26 cellular contexts compared by ENCODE assay signal in the genomic region with DNA sequence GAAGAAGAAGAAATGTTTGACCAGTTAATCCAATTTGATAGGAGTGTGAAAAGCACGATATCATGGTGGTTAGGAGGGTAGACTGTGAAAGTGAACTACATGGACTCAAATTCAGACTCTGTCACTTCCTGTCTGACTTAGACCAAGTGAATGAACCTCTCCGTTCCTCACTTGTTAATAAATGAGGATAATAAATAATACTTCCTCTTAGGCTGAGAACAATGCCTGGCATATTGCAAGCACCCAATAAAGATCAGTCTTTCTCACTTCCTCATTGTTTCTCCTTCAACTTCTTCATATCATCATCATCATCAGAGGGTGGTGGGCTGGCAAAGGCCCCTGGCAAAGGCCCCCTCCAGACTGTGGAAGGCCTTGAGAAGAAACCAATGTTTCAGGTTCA.
A peak's percentile ranks its signal among the peaks of the same experiment; 100 is the strongest.
DNase-seq lines count a peak whose midpoint lies in the region; ATAC-seq, FAIRE-seq and TF ChIP-seq lines count a peak whose summit lies in the region.
"Had no signal": no experiment of that assay in that cellular context is flagged by ENCODE, and none has a peak within 500 bp of the region (broad histone marks: within the 10 kb centered on the region; RNA-seq: fewer than 3 reads in every experiment).

No MANE protein-coding gene starts in this region.

- H3K27ac Mint-ChIP-seq in dendritic cell treated with granulocyte-macrophage colony-stimulating factor and Interleukin-4, amounts not matched to agents 40 ng/mL and 50 ng/mL, for 4 days, result peak overlapping the region; percentile 54
- H3K27ac Mint-ChIP-seq: activated naive CD4-positive, alpha-beta T cell treated with anti-CD3 and anti-CD28 coated beads, Interleukin-2, amount 50 U/mL, for 24 hours had no signal

- peaks cover 16% of the 10 kb centered on the region for H3K36me3 ChIP-seq in neutrophil
- H3K36me3 ChIP-seq: cardiac muscle cell, vagina had no signal

- peak overlapping the region; percentile 50 for H3K27ac ChIP-seq in neutrophil
- H3K27ac ChIP-seq: cardiac muscle cell, KMS-11, suprapubic skin, vagina had no signal

- FAIRE-seq in GM12891 (lab: Jason Lieb, UNC), result no peak
- FAIRE-seq: endometrium had no signal

- H3K9me3 Mint-ChIP-seq in dendritic cell treated with granulocyte-macrophage colony-stimulating factor and Interleukin-4, amounts not matched to agents 40 ng/mL and 50 ng/mL, for 4 days, result no peaks in the 10 kb centered on the region
- H3K9me3 Mint-ChIP-seq: activated naive CD4-positive, alpha-beta T cell treated with anti-CD3 and anti-CD28 coated beads, Interleukin-2, amount 50 U/mL, for 24 hours had no signal

- no peak overlapping the region for H3K4me3 Mint-ChIP-seq in dendritic cell treated with granulocyte-macrophage colony-stimulating factor and Interleukin-4, amounts not matched to agents 40 ng/mL and 50 ng/mL, for 4 days
- H3K4me3 Mint-ChIP-seq: activated naive CD4-positive, alpha-beta T cell treated with anti-CD3 and anti-CD28 coated beads, Interleukin-2, amount 50 U/mL, for 24 hours had no signal

- H3K27me3 Mint-ChIP-seq in dendritic cell treated with granulocyte-macrophage colony-stimulating factor and Interleukin-4, amounts not matched to agents 40 ng/mL and 50 ng/mL, for 4 days, result no peaks in the 10 kb centered on the region
- H3K27me3 Mint-ChIP-seq: activated naive CD4-positive, alpha-beta T cell treated with anti-CD3 and anti-CD28 coated beads, Interleukin-2, amount 50 U/mL, for 24 hours had no signal

- H3K36me3 Mint-ChIP-seq in dendritic cell treated with granulocyte-macrophage colony-stimulating factor and Interleukin-4, amounts not matched to agents 40 ng/mL and 50 ng/mL, for 4 days (ENCODE audit: low read depth), result peaks cover 19% of the 10 kb centered on the region

- peaks cover 37% of the 10 kb centered on the region for H3K4me1 Mint-ChIP-seq in dendritic cell treated with granulocyte-macrophage colony-stimulating factor and Interleukin-4, amounts not matched to agents 40 ng/mL and 50 ng/mL, for 4 days (ENCODE audit: low read depth)

- TF ChIP-seq CTCF in neutrophil (IDR thresholded peaks at IDR 0.05) (no peak), GM20000 (IDR thresholded peaks at IDR 0.05; ENCODE audit: extremely low read depth, missing control alignments) (no peak)

- ATAC-seq in GM21390 (IDR thresholded peaks at IDR 0.05; ENCODE audit: unreplicated experiment) (no peak), GM21619 (IDR thresholded peaks at IDR 0.05; ENCODE audit: unreplicated experiment) (no peak)
- ATAC-seq: SK-N-SH treated with all-trans-retinoic acid at 6 μM for 48 hours had no signal

- no peaks in the 10 kb centered on the region for H3K9me3 ChIP-seq in neutrophil
- H3K9me3 ChIP-seq: suprapubic skin, vagina had no signal

- no peak for TF ChIP-seq POLR2A in GM12891 (IDR thresholded peaks at IDR 0.05; ENCODE audit: low read depth, low read length)

- intact Hi-C loops in dendritic cell treated with granulocyte-macrophage colony-stimulating factor and Interleukin-4, amounts not matched to agents 40 ng/mL and 50 ng/mL, for 4 days (cut with micrococcal nuclease), result loop anchor here (5.0 kb wide), 1 partner anchor 46 kb away; no protein-coding TSS in a partner anchor

- DNase-seq in GM12891 (ENCODE audit: insufficient read length, low spot score), result no peak
- peak; percentile 68 for DNase-seq in MV-4-11 (lab: John Stamatoyannopoulos, UW)
- no peak for DNase-seq in NCI-H2171 treated with DMSO at 0.1 percent for 48 hours (lab: John Stamatoyannopoulos, UW)
- DNase-seq in GM20000 (ENCODE audit: low spot score), result no peak
- DNase-seq: activated CD4-positive, alpha-beta T cell treated with anti-CD3 and anti-CD28 coated beads, Interleukin-2, amount 50 U/mL, for 4 hours; activated CD4-positive, CD25-positive, alpha-beta regulatory T cell; aorta; C1 segment of cervical spinal cord; cortex of kidney; mammary epithelial cell; NCI-H1048; NCI-H1694 treated with DMSO at 0.1 percent for 48 hours; NCI-H2171; NCI-H526; nucleus accumbens had no signal

- H3K4me3 ChIP-seq in neutrophil (ENCODE audit: low read depth in 1 of 2, low read length in 1 of 2), result no peak overlapping the region
- H3K4me3 ChIP-seq: cardiac muscle cell, suprapubic skin, vagina had no signal

- no peaks in the 10 kb centered on the region for H3K27me3 ChIP-seq in neutrophil
- H3K27me3 ChIP-seq: cardiac muscle cell, suprapubic skin, vagina had no signal

- H3K4me1 ChIP-seq in neutrophil (ENCODE audit: control insufficient read depth in 1 of 2, insufficient read depth in 1 of 2, low read depth in 1 of 2, low read length in 1 of 2), result peaks cover 3 to 7% of the 10 kb centered on the region in 2 experiments

TF ChIP-seq in GM12891, 5 proteins besides CTCF, POLR2A, EP300 and RAD21:
- TF ChIP-seq POU2F2 (IDR thresholded peaks at IDR 0.05; ENCODE audit: low read depth, low read length), result no peak
- TF ChIP-seq PAX5 (IDR thresholded peaks at IDR 0.05; ENCODE audit: insufficient read depth, low read length, severe bottlenecking), result no peak
- TF ChIP-seq POLR2AphosphoS5 (IDR thresholded peaks at IDR 0.05; ENCODE audit: low read depth, low read length), result no peak
- TF ChIP-seq TAF1 (IDR thresholded peaks at IDR 0.05; ENCODE audit: low read depth, low read length), result no peak
- peak; percentile 57 for TF ChIP-seq SPI1 (IDR thresholded peaks at IDR 0.05; ENCODE audit: low read depth, low read length)
